Comparison of ENCODE assay signal across 8 cellular contexts in genomic region chr1:39408641-39409054, GRCh38.
A peak's percentile ranks its signal among the peaks of the same experiment; 100 is the strongest.
DNase-seq lines count a peak whose midpoint lies in the region; ATAC-seq, FAIRE-seq and TF ChIP-seq lines count a peak whose summit lies in the region.

No MANE protein-coding gene starts in this region.

- H3K4me2 ChIP-seq in SK-N-SH = peak overlapping the region; percentile 93

- ATAC-seq in HG02571 (IDR thresholded peaks at IDR 0.05; ENCODE audit: unreplicated experiment) (peak; percentile 67), omental fat pad (ENCODE audit: low FRiP score) (peak; percentile 89)
- ATAC-seq in activated naive CD4-positive, alpha-beta T cell treated with anti-CD3 and anti-CD28 coated beads, Interleukin-2, amount 50 U/mL, for 72 hours = peak; percentile 81 to 83

- TF ChIP-seq POLR2A in testis (IDR thresholded peaks at IDR 0.05) = no peak

- H3K27ac Mint-ChIP-seq in activated naive CD4-positive, alpha-beta T cell treated with anti-CD3 and anti-CD28 coated beads, Interleukin-2, amount 50 U/mL, for 72 hours = no peak overlapping the region
- no peak overlapping the region for H3K27ac Mint-ChIP-seq in glutamatergic neuron (ENCODE audit: unreplicated experiment)

- POLR2A ChIA-PET in SK-N-SH (lab: Yijun Ruan, JAX) = interaction anchor here (1.1 to 1.6 kb wide), 2 partner anchors 8 to 151 kb away, joined by 3 read pairs; no protein-coding TSS in a partner anchor

- no peaks in the 10 kb centered on the region for H3K36me3 Mint-ChIP-seq in activated naive CD4-positive, alpha-beta T cell treated with anti-CD3 and anti-CD28 coated beads, Interleukin-2, amount 50 U/mL, for 72 hours
- no peaks in the 10 kb centered on the region for H3K36me3 Mint-ChIP-seq in glutamatergic neuron (ENCODE audit: unreplicated experiment)

- TF ChIP-seq EP300 in SK-N-SH (IDR thresholded peaks at IDR 0.05; ENCODE audit: borderline replicate concordance in 1 of 2, low read depth in 1 of 2, low read length in 1 of 2) = no peak

- H3K9ac ChIP-seq in SK-N-SH = peak overlapping the region; percentile 82

- WGBS in SK-N-SH (ENCODE audit: low lambda C conversion rate) = 0% methylated on average over 3 of the region's 53 CpGs
- WGBS in testis, 2 donors = 0 to 2% methylated on average over 2 to 26 of the region's 53 CpGs

- peak overlapping the region; percentile 91 for H3K4me3 Mint-ChIP-seq in glutamatergic neuron (ENCODE audit: unreplicated experiment)

- no peak overlapping the region for H2AFZ ChIP-seq in SK-N-SH (ENCODE audit: low read depth)

- H3K36me3 ChIP-seq in SK-N-SH (replicated peaks in 1 of 2; ENCODE audit: control insufficient read depth in 1 of 2, insufficient read depth in 2 of 2, low read length in 1 of 2) (peaks cover 0 to 18% of the 10 kb centered on the region in 2 experiments), testis (ENCODE audit: low read depth, missing control alignments) (no peaks in the 10 kb centered on the region)

- H3K27me3 Mint-ChIP-seq in glutamatergic neuron (ENCODE audit: unreplicated experiment) = peaks cover 16% of the 10 kb centered on the region

- TF ChIP-seq CTCF in SK-N-SH (IDR thresholded peaks at IDR 0.05) (no peak), glutamatergic neuron (IDR thresholded peaks at IDR 0.05; ENCODE audit: partially characterized antibody, unreplicated experiment) (no peak), omental fat pad (IDR thresholded peaks at IDR 0.05) (no peak), testis (IDR thresholded peaks at IDR 0.05) (no peak)

- peak overlapping the region; percentile 84 to 87 for H3K4me3 ChIP-seq in SK-N-SH (ENCODE audit: low read depth in 2 of 2, low read length in 1 of 2)
- H3K4me3 ChIP-seq in testis = peak overlapping the region; percentile 77 to 96

- intact Hi-C loops in testis (cut with DNase I; ENCODE audit: low total_unique reads) = no loop called here

- peaks cover 35 to 42% of the 10 kb centered on the region in 2 experiments for H3K4me1 ChIP-seq in SK-N-SH (ENCODE audit: control insufficient read depth in 1 of 2, insufficient read depth in 2 of 2, low read depth in 1 of 2, low read length in 1 of 2)
- peaks cover 62% of the 10 kb centered on the region for H3K4me1 ChIP-seq in testis

- peak overlapping the region; percentile 86 to 91 for H3K27ac ChIP-seq in SK-N-SH (ENCODE audit: low read depth in 2 of 2, low read length in 1 of 2)
- H3K27ac ChIP-seq in testis = peak overlapping the region; percentile 92 to 95

- H3K27me3 ChIP-seq in SK-N-SH (ENCODE audit: insufficient read depth) (no peaks in the 10 kb centered on the region), testis (no peaks in the 10 kb centered on the region)

- peak; percentile 3 for FAIRE-seq in G401.6 (lab: Jason Lieb, UNC)

- no peaks in the 10 kb centered on the region for H3K9me2 ChIP-seq in SK-N-SH

- H3K4me1 Mint-ChIP-seq in glutamatergic neuron (ENCODE audit: low read depth, unreplicated experiment) = peaks cover 37% of the 10 kb centered on the region

- peaks cover 40% of the 10 kb centered on the region for H4K20me1 ChIP-seq in SK-N-SH (ENCODE audit: insufficient read depth)

- H3K9me3 Mint-ChIP-seq in activated naive CD4-positive, alpha-beta T cell treated with anti-CD3 and anti-CD28 coated beads, Interleukin-2, amount 50 U/mL, for 72 hours = no peaks in the 10 kb centered on the region
- H3K9me3 Mint-ChIP-seq in glutamatergic neuron (ENCODE audit: unreplicated experiment) = peaks cover 37% of the 10 kb centered on the region

- H3K9me3 ChIP-seq in SK-N-SH (no peaks in the 10 kb centered on the region), testis (no peaks in the 10 kb centered on the region)

- peaks cover 80% of the 10 kb centered on the region for H3K79me2 ChIP-seq in SK-N-SH (ENCODE audit: insufficient read depth)

- TF ChIP-seq RAD21 in SK-N-SH (IDR thresholded peaks at IDR 0.05; ENCODE audit: low read length) = no peak

- peaks cover 33% of the 10 kb centered on the region for H3F3A ChIP-seq in SK-N-SH (replicated peaks; ENCODE audit: insufficient read depth)

- DNase-seq in NCI-H1048 (lab: John Stamatoyannopoulos, UW) (peak; percentile 91), SK-N-SH (peak; percentile 99), glutamatergic neuron (peak; percentile 95), omental fat pad (ENCODE audit: low spot score) (peak; percentile 79), testis (peak; percentile 97)
- peak; percentile 77 to 81 for DNase-seq in activated naive CD4-positive, alpha-beta T cell treated with anti-CD3 and anti-CD28 coated beads, Interleukin-2, amount 50 U/mL, for 72 hours (ENCODE audit: low spot score in 2 of 2)

- CTCF ChIA-PET in SK-N-SH (lab: Yijun Ruan, JAX) = interaction anchor here (1.1 to 3.1 kb wide), 4 partner anchors 8 to 305 kb away, joined by 3 to 19 read pairs (median 4); no protein-coding TSS in a partner anchor

TF ChIP-seq in SK-N-SH, 30 proteins besides CTCF, POLR2A, EP300 and RAD21:
- no peak for TF ChIP-seq ZBTB33 (IDR thresholded peaks at IDR 0.05; ENCODE audit: borderline replicate concordance, low read depth)
- peak; percentile 53 for TF ChIP-seq NRF1 (IDR thresholded peaks at IDR 0.05; ENCODE audit: low read depth, low read length)
- peak; percentile 33 for TF ChIP-seq CHD2 (IDR thresholded peaks at IDR 0.05; ENCODE audit: low read length, partially characterized antibody)

Comparison
In these comparisons a context has a peak if more than half of its experiments do, and no peak if none do; other contexts are left out.
1. Peak in every context shown above with its lines: DNase-seq, ATAC-seq, H3K4me3 ChIP-seq and H3K27ac ChIP-seq.